In the genomic region with DNA sequence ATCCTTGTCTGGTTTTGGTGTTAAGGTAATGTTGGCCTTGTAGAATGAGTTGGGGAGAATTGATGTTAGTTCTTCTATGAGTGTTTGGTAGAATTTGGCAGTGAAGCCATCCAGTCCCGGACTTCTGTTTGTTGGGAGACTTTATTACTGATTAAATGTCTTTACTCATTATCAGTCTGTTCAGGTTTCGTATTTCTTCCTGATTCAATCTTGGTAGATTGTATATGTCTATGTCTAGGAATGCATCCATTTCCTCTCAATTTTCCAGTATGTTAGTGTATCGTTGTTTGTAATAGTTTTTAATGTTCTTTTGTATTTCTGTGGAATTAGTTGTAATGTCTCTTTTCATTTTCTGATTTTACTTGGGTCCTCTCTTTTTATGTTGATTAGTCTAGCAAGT, we compare ENCODE assay signal across 28 cellular contexts. TPM values are rescaled to one million over a fixed set of nuclear protein-coding genes. Genes with fewer than 3 reads are reported as not detected.
A peak's percentile ranks its signal among the peaks of the same experiment; 100 is the strongest.
DNase-seq lines count a peak whose midpoint lies in the region; ATAC-seq, FAIRE-seq and TF ChIP-seq lines count a peak whose summit lies in the region.
"Had no signal": no experiment of that assay in that cellular context is flagged by ENCODE, and none has a peak within 500 bp of the region (broad histone marks: within the 10 kb centered on the region; RNA-seq: fewer than 3 reads in every experiment).

No MANE protein-coding gene starts in this region.

- peaks cover 100% of the 10 kb centered on the region for H3K79me2 ChIP-seq in Karpas-422 (ENCODE audit: low read length)

- no peak overlapping the region for H2AFZ ChIP-seq in Karpas-422 (ENCODE audit: low read length)

- H3K4me1 ChIP-seq in CD4-positive, alpha-beta memory T cell (ENCODE audit: insufficient read depth, low read length), result peaks cover 76% of the 10 kb centered on the region
- H3K4me1 ChIP-seq in Karpas-422 (ENCODE audit: low read length) (peaks cover 95% of the 10 kb centered on the region), Peyer's patch (peaks cover 0 to 1% (median 0%) of the 10 kb centered on the region in 4 donors), tibial nerve (peaks cover 0 to 17% (median 3%) of the 10 kb centered on the region in 4 donors), aorta (ENCODE audit: control insufficient read depth in 1 of 2, insufficient read depth in 2 of 2, low read length in 2 of 2) (no peaks in the 10 kb centered on the region)

- TF ChIP-seq CTCF in natural killer cell (IDR thresholded peaks at IDR 0.05), result no peak
- no peak for TF ChIP-seq CTCF in Peyer's patch (IDR thresholded peaks at IDR 0.05)
- no peak for TF ChIP-seq CTCF in tibial nerve (IDR thresholded peaks at IDR 0.05)

- TF ChIP-seq POLR2A in Peyer's patch (IDR thresholded peaks at IDR 0.05) (no peak), H54 (IDR thresholded peaks at IDR 0.05; ENCODE audit: low read depth, low read length) (no peak), tibial nerve (IDR thresholded peaks at IDR 0.05) (no peak)

- POLR2A ChIA-PET in CD4-positive, alpha-beta memory T cell (lab: Charles Lee; ENCODE audit: partially characterized antibody), result no interaction called here

- no peak for ATAC-seq in natural killer cell
- no peak for ATAC-seq in aorta (ENCODE audit: low FRiP score)
- ATAC-seq: stimulated activated effector memory CD8-positive, alpha-beta T cell treated with anti-CD3 and anti-CD28 coated beads, Interleukin-12 subunit alpha, Interleukin-12 subunit beta, amount 100 ng/mL, for 72 hours had no signal

- H3K4me2 ChIP-seq in Karpas-422 (ENCODE audit: low read depth, low read length, poor library complexity, severe bottlenecking), result peak overlapping the region; percentile 49
- H3K4me2 ChIP-seq: smooth muscle cell had no signal

- H3K27me3 Mint-ChIP-seq in CD4-positive, alpha-beta memory T cell, result no peaks in the 10 kb centered on the region
- no peaks in the 10 kb centered on the region for H3K27me3 Mint-ChIP-seq in dendritic cell treated with granulocyte-macrophage colony-stimulating factor and Interleukin-4, amounts not matched to agents 40 ng/mL and 50 ng/mL, for 4 days
- H3K27me3 Mint-ChIP-seq in natural killer cell (ENCODE audit: low read depth in 2 of 2), result no peaks in the 10 kb centered on the region

- H3K36me3 ChIP-seq in CD4-positive, alpha-beta memory T cell (ENCODE audit: insufficient read depth, low read length), result no peaks in the 10 kb centered on the region
- H3K36me3 ChIP-seq in Karpas-422 (ENCODE audit: insufficient read depth, low read length), result peaks cover 28% of the 10 kb centered on the region
- no peaks in the 10 kb centered on the region for H3K36me3 ChIP-seq in Peyer's patch
- H3K36me3 ChIP-seq in tibial nerve, result peaks cover 0 to 28% (median 0%) of the 10 kb centered on the region in 3 donors
- H3K36me3 ChIP-seq in aorta (ENCODE audit: control insufficient read depth in 1 of 2, insufficient read depth in 2 of 2, low read length in 1 of 2), result peaks cover 0 to 3% of the 10 kb centered on the region in 2 donors
- H3K36me3 ChIP-seq: ovary had no signal

- CTCF ChIA-PET in CD4-positive, alpha-beta memory T cell (lab: Charles Lee; ENCODE audit: partially characterized antibody), result interaction anchor here (1.1 kb wide), 1 partner anchor 39 kb away, joined by 3 read pairs; no protein-coding TSS in a partner anchor

- H4K20me1 ChIP-seq in Karpas-422 (ENCODE audit: insufficient read depth, low read depth, low read length), result peaks cover 2% of the 10 kb centered on the region; the same call in 1 of the 2 replicates

- no peaks in the 10 kb centered on the region for H3K27me3 ChIP-seq in CD4-positive, alpha-beta memory T cell (ENCODE audit: insufficient read depth, low read length)
- H3K27me3 ChIP-seq in Karpas-422 (ENCODE audit: low read length) (no peaks in the 10 kb centered on the region), Peyer's patch (no peaks in the 10 kb centered on the region), tibial nerve (no peaks in the 10 kb centered on the region), aorta (ENCODE audit: control insufficient read depth in 1 of 2, insufficient read depth in 2 of 2, low read length in 1 of 2) (no peaks in the 10 kb centered on the region)
- H3K27me3 ChIP-seq: BLaER1, ovary had no signal

- DNase-seq in CD4-positive, alpha-beta memory T cell, result no peak
- DNase-seq in Karpas-422 (no peak), natural killer cell (no peak), Peyer's patch (no peak), H54 (ENCODE audit: insufficient read length, low spot score) (no peak), tibial nerve (ENCODE audit: low spot score in 2 of 2) (no peak), aorta (no peak)
- DNase-seq: ACHN; activated CD4-positive, CD25-positive, alpha-beta regulatory T cell treated with anti-CD3 and anti-CD28 coated beads, Interleukin-2, amount 50 U/mL, for 72 hours; activated naive CD4-positive, alpha-beta T cell treated with anti-CD3 and anti-CD28 coated beads for 36 hours; activated T-cell treated with anti-CD3 and anti-CD28 coated beads, Interleukin-2, amount 50 U/mL, for 48 hours; anterior cingulate cortex; DMS 273 treated with DMSO at 0.1 percent for 48 hours; GOT3; mesendoderm; MM.1S; NCI-H1417; NCI-H2081 treated with DMSO at 0.1 percent for 48 hours; NCI-H345; NCI-H774; ovary; T1000 had no signal

- no peaks in the 10 kb centered on the region for H3K9me2 ChIP-seq in Karpas-422 (replicated peaks; ENCODE audit: insufficient read depth, low read length)

- FAIRE-seq in H54 (lab: Jason Lieb, UNC), result no peak
- FAIRE-seq: urothelium cell line had no signal

- peaks cover 2 to 43% (median 16%) of the 10 kb centered on the region in 8 donors for H3K9me3 Mint-ChIP-seq in CD4-positive, alpha-beta memory T cell
- H3K9me3 Mint-ChIP-seq in dendritic cell treated with granulocyte-macrophage colony-stimulating factor and Interleukin-4, amounts not matched to agents 40 ng/mL and 50 ng/mL, for 4 days, result peaks cover 9% of the 10 kb centered on the region
- peaks cover 0 to 8% of the 10 kb centered on the region in 2 donors for H3K9me3 Mint-ChIP-seq in natural killer cell

- H3K9me3 ChIP-seq in CD4-positive, alpha-beta memory T cell (ENCODE audit: control insufficient read depth in 1 of 2, low read length in 2 of 2), result peaks cover 0 to 8% of the 10 kb centered on the region in 2 donors
- H3K9me3 ChIP-seq in Karpas-422 (ENCODE audit: low read length) (peaks cover 4% of the 10 kb centered on the region; the same call in 1 of the 2 replicates), Peyer's patch (peaks cover 0 to 10% (median 0%) of the 10 kb centered on the region in 4 donors), tibial nerve (peaks cover 0 to 41% (median 12%) of the 10 kb centered on the region in 4 donors), aorta (ENCODE audit: control insufficient read depth, low read length) (peaks cover 3% of the 10 kb centered on the region)
- H3K9me3 ChIP-seq: ovary had no signal

- H3K27ac ChIP-seq in CD4-positive, alpha-beta memory T cell (ENCODE audit: low read depth, low read length), result no peak overlapping the region
- H3K27ac ChIP-seq in Karpas-422 (ENCODE audit: low read length) (peak overlapping the region; percentile 82), Peyer's patch (no peak overlapping the region), tibial nerve (no peak overlapping the region), aorta (ENCODE audit: low read depth in 1 of 2, low read length in 2 of 2) (no peak overlapping the region)
- H3K27ac ChIP-seq: BLaER1, epithelial cell of prostate, ovary had no signal

- peaks cover 45 to 59% of the 10 kb centered on the region in 2 donors for H3K36me3 Mint-ChIP-seq in CD4-positive, alpha-beta memory T cell
- peaks cover 47% of the 10 kb centered on the region for H3K36me3 Mint-ChIP-seq in dendritic cell treated with granulocyte-macrophage colony-stimulating factor and Interleukin-4, amounts not matched to agents 40 ng/mL and 50 ng/mL, for 4 days (ENCODE audit: low read depth)
- peaks cover 7% of the 10 kb centered on the region for H3K36me3 Mint-ChIP-seq in natural killer cell

- H3K27ac Mint-ChIP-seq in CD4-positive, alpha-beta memory T cell, result peak overlapping the region in 4 of 7 donors; percentile 36 to 75 (median 49)
- H3K27ac Mint-ChIP-seq in dendritic cell treated with granulocyte-macrophage colony-stimulating factor and Interleukin-4, amounts not matched to agents 40 ng/mL and 50 ng/mL, for 4 days, result peak overlapping the region; percentile 74
- H3K27ac Mint-ChIP-seq in natural killer cell, result peak overlapping the region; percentile 59 to 83
- H3K27ac Mint-ChIP-seq: activated naive CD4-positive, alpha-beta T cell treated with anti-CD3 and anti-CD28 coated beads for 36 hours had no signal

- H3K4me3 ChIP-seq in CD4-positive, alpha-beta memory T cell (ENCODE audit: low read length in 2 of 2), result no peak overlapping the region
- H3K4me3 ChIP-seq in Karpas-422 (ENCODE audit: low read length) (no peak overlapping the region), Peyer's patch (no peak overlapping the region), tibial nerve (no peak overlapping the region), aorta (ENCODE audit: low read length in 2 of 2) (no peak overlapping the region)
- H3K4me3 ChIP-seq: BLaER1, ovary, smooth muscle cell had no signal

- H3K4me1 Mint-ChIP-seq in CD4-positive, alpha-beta memory T cell, result peaks cover 48 to 72% (median 61%) of the 10 kb centered on the region in 4 donors
- peaks cover 55% of the 10 kb centered on the region for H3K4me1 Mint-ChIP-seq in dendritic cell treated with granulocyte-macrophage colony-stimulating factor and Interleukin-4, amounts not matched to agents 40 ng/mL and 50 ng/mL, for 4 days (ENCODE audit: low read depth)
- H3K4me1 Mint-ChIP-seq in natural killer cell, result peaks cover 64 to 72% of the 10 kb centered on the region in 2 donors

- 92 to 96% methylated on average over 3 of the region's 3 CpGs for WGBS in tibial nerve, 2 donors
- 93 to 95% methylated on average over 3 of the region's 3 CpGs for WGBS in aorta, 2 donors

- no peak overlapping the region for H3K9ac ChIP-seq in Karpas-422 (ENCODE audit: low read length)
- H3K9ac ChIP-seq: BLaER1 had no signal

- intact Hi-C loops in CD4-positive, alpha-beta memory T cell (cut with micrococcal nuclease), result no loop called here
- intact Hi-C loops in dendritic cell treated with granulocyte-macrophage colony-stimulating factor and Interleukin-4, amounts not matched to agents 40 ng/mL and 50 ng/mL, for 4 days (cut with micrococcal nuclease), result loop anchor here (5.0 kb wide), 1 partner anchor 39 kb away; the partner anchor contains the start of gene NCK1
- intact Hi-C loops in natural killer cell (cut with micrococcal nuclease), result no loop called here
- intact Hi-C loops in aorta (cut with DNase I), result no loop called here

- peak overlapping the region in 5 of 8 donors; percentile 10 to 68 (median 27) for H3K4me3 Mint-ChIP-seq in CD4-positive, alpha-beta memory T cell
- H3K4me3 Mint-ChIP-seq in dendritic cell treated with granulocyte-macrophage colony-stimulating factor and Interleukin-4, amounts not matched to agents 40 ng/mL and 50 ng/mL, for 4 days, result no peak overlapping the region
- peak overlapping the region; percentile 1 for H3K4me3 Mint-ChIP-seq in natural killer cell
- H3K4me3 Mint-ChIP-seq: activated naive CD4-positive, alpha-beta T cell treated with anti-CD3 and anti-CD28 coated beads for 36 hours; stimulated activated effector memory CD8-positive, alpha-beta T cell treated with anti-CD3 and anti-CD28 coated beads, Interleukin-12 subunit alpha, Interleukin-12 subunit beta, amount 100 ng/mL, for 72 hours had no signal

- no peak for TF ChIP-seq EP300 in tibial nerve (IDR thresholded peaks at IDR 0.05)

RNA-seq across cellular contexts. Expression of gene NCK1, which starts 39.4 kb away (rescaled TPM):
- total RNA-seq in CD4-positive, alpha-beta memory T cell, result 10 to 100 TPM; 61.2 to 68.4 TPM
- polyA plus RNA-seq in CD4-positive, alpha-beta memory T cell, result 10 to 100 TPM; 40.3 to 62.1 TPM
- 42.3 and 77.7 TPM in 2 replicates for total RNA-seq in Karpas-422 (2014; rRNA removed; shearing (Covaris generic); ENCODE audit: low replicate concordance)
- total RNA-seq in natural killer cell, result 10 to 100 TPM; 61.2 to 77.9 (median 69.5) TPM
- total RNA-seq in Peyer's patch, result 10 to 100 TPM; 11.9 to 48.7 (median 33.5) TPM
- 100 to 1,000 TPM in 1 of 4 donors, 10 to 100 TPM in 3; 34.8 to 100 (median 42.2) TPM for total RNA-seq in tibial nerve
- 10 to 100 TPM; 36.7 to 51.9 TPM for total RNA-seq in aorta
- 10 to 100 TPM; 21.0 to 24.6 TPM for polyA plus RNA-seq in aorta

RNA-seq across cellular contexts. Expression of gene IL20RB, which starts 56.4 kb away (rescaled TPM):
- total RNA-seq in CD4-positive, alpha-beta memory T cell, result 1 to 10 TPM; 1.5 to 2.7 TPM
- 1 to 10 TPM in 1 of 2 donors, not detected in 1; 1.4 TPM for polyA plus RNA-seq in CD4-positive, alpha-beta memory T cell
- total RNA-seq in Karpas-422 (2014; rRNA removed; shearing (Covaris generic); ENCODE audit: low replicate concordance), result 1.1 and 3.2 TPM in 2 replicates
- total RNA-seq in natural killer cell (1 to 10 TPM; 1.9 to 3.6 (median 2.8) TPM), Peyer's patch (1 to 10 TPM in 2 of 4 donors, under 1 TPM in 2; 0.54 to 1.7 (median 0.81) TPM), tibial nerve (10 to 100 TPM; 16.8 to 50.9 (median 45.3) TPM), aorta (1 to 10 TPM; 2.9 to 3.6 TPM)
- under 1 TPM in 1 of 2 donors, not detected in 1; 0.90 TPM for polyA plus RNA-seq in aorta
